In genomic region chr12:51047655-51048540, GRCh38 we compare ENCODE assay signal across 1 cellular context.
TF ChIP-seq lines count a peak whose summit lies in the region.

A gene with protein sequence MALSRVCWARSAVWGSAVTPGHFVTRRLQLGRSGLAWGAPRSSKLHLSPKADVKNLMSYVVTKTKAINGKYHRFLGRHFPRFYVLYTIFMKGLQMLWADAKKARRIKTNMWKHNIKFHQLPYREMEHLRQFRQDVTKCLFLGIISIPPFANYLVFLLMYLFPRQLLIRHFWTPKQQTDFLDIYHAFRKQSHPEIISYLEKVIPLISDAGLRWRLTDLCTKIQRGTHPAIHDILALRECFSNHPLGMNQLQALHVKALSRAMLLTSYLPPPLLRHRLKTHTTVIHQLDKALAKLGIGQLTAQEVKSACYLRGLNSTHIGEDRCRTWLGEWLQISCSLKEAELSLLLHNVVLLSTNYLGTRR (plus strand): TSS chr12:51048327. CDS start chr12:51048357, 30 bp downstream.

TF ChIP-seq in HepG2, 621 proteins besides CTCF, POLR2A, EP300 and RAD21 (continued from another document and continues in another):
- TF ChIP-seq, protein P1, sequence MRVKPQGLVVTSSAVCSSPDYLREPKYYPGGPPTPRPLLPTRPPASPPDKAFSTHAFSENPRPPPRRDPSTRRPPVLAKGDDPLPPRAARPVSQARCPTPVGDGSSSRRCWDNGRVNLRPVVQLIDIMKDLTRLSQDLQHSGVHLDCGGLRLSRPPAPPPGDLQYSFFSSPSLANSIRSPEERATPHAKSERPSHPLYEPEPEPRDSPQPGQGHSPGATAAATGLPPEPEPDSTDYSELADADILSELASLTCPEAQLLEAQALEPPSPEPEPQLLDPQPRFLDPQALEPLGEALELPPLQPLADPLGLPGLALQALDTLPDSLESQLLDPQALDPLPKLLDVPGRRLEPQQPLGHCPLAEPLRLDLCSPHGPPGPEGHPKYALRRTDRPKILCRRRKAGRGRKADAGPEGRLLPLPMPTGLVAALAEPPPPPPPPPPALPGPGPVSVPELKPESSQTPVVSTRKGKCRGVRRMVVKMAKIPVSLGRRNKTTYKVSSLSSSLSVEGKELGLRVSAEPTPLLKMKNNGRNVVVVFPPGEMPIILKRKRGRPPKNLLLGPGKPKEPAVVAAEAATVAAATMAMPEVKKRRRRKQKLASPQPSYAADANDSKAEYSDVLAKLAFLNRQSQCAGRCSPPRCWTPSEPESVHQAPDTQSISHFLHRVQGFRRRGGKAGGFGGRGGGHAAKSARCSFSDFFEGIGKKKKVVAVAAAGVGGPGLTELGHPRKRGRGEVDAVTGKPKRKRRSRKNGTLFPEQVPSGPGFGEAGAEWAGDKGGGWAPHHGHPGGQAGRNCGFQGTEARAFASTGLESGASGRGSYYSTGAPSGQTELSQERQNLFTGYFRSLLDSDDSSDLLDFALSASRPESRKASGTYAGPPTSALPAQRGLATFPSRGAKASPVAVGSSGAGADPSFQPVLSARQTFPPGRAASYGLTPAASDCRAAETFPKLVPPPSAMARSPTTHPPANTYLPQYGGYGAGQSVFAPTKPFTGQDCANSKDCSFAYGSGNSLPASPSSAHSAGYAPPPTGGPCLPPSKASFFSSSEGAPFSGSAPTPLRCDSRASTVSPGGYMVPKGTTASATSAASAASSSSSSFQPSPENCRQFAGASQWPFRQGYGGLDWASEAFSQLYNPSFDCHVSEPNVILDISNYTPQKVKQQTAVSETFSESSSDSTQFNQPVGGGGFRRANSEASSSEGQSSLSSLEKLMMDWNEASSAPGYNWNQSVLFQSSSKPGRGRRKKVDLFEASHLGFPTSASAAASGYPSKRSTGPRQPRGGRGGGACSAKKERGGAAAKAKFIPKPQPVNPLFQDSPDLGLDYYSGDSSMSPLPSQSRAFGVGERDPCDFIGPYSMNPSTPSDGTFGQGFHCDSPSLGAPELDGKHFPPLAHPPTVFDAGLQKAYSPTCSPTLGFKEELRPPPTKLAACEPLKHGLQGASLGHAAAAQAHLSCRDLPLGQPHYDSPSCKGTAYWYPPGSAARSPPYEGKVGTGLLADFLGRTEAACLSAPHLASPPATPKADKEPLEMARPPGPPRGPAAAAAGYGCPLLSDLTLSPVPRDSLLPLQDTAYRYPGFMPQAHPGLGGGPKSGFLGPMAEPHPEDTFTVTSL (CRISPR knock-in tag; IDR thresholded peaks at IDR 0.05; ENCODE audit: borderline replicate concordance): no peak; the same call in 1 of the 2 replicates
- no peak for TF ChIP-seq NR1H2 (CRISPR knock-in tag; IDR thresholded peaks at IDR 0.05; ENCODE audit: borderline replicate concordance, low read depth)
- no peak for TF ChIP-seq TRAFD1 (CRISPR knock-in tag; IDR thresholded peaks at IDR 0.05; ENCODE audit: borderline replicate concordance)
- TF ChIP-seq NR0B2 (CRISPR knock-in tag; IDR thresholded peaks at IDR 0.05): peak; percentile 66; the same call in 1 of the 2 replicates
- peak; percentile 51; the same call in 1 of the 2 replicates for TF ChIP-seq MXD4 (CRISPR knock-in tag; IDR thresholded peaks at IDR 0.05)
- no peak for TF ChIP-seq HOXA9 (CRISPR knock-in tag; IDR thresholded peaks at IDR 0.05; ENCODE audit: borderline replicate concordance)
- TF ChIP-seq ZNF616 (CRISPR knock-in tag; IDR thresholded peaks at IDR 0.05; ENCODE audit: low read depth): no peak
- TF ChIP-seq ZNF598 (CRISPR knock-in tag; IDR thresholded peaks at IDR 0.05; ENCODE audit: borderline replicate concordance): 0 out of 2 replicates have a peak, but pooled peaks have one; percentile 47
- TF ChIP-seq, protein P2, sequence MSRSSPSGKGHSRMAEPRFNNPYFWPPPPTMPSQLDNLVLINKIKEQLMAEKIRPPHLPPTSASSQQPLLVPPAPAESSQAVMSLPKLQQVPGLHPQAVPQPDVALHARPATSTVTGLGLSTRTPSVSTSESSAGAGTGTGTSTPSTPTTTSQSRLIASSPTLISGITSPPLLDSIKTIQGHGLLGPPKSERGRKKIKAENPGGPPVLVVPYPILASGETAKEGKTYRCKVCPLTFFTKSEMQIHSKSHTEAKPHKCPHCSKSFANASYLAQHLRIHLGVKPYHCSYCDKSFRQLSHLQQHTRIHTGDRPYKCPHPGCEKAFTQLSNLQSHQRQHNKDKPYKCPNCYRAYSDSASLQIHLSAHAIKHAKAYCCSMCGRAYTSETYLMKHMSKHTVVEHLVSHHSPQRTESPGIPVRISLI (CRISPR knock-in tag; IDR thresholded peaks at IDR 0.05; ENCODE audit: borderline replicate concordance): 0 out of 2 replicates have a peak, but pooled peaks have one; percentile 20
- TF ChIP-seq GLMP (CRISPR knock-in tag; IDR thresholded peaks at IDR 0.05; ENCODE audit: borderline replicate concordance): no peak
- peak; percentile 49; the same call in 1 of the 2 replicates for TF ChIP-seq MED1 (CRISPR knock-in tag; IDR thresholded peaks at IDR 0.05)
- TF ChIP-seq CC2D1A (CRISPR knock-in tag; IDR thresholded peaks at IDR 0.05): no peak
- peak; percentile 30; the same call in 1 of the 2 replicates for TF ChIP-seq FOXJ3 (CRISPR knock-in tag; IDR thresholded peaks at IDR 0.05; ENCODE audit: borderline replicate concordance)
- TF ChIP-seq ZNF878 (CRISPR knock-in tag; IDR thresholded peaks at IDR 0.05): no peak
- peak; percentile 56 for TF ChIP-seq MED8 (CRISPR knock-in tag; IDR thresholded peaks at IDR 0.05; ENCODE audit: insufficient replicate concordance)
- no peak for TF ChIP-seq FOXK1 (CRISPR knock-in tag; IDR thresholded peaks at IDR 0.05; ENCODE audit: borderline replicate concordance, low read depth)
- peak; percentile 51; the same call in 1 of the 2 replicates for TF ChIP-seq ZNF773 (CRISPR knock-in tag; IDR thresholded peaks at IDR 0.05; ENCODE audit: borderline replicate concordance)
- peak; percentile 74 for TF ChIP-seq ZNF781 (CRISPR knock-in tag; IDR thresholded peaks at IDR 0.05; ENCODE audit: borderline replicate concordance, not compliant biosample characterization)
- no peak for TF ChIP-seq KIAA2018 (CRISPR knock-in tag; IDR thresholded peaks at IDR 0.05; ENCODE audit: borderline replicate concordance)
- TF ChIP-seq KLF16 (CRISPR knock-in tag; IDR thresholded peaks at IDR 0.05): peak in 1 of 2 experiments; percentile 84; a peak in 2 of 4 replicates
- TF ChIP-seq GABPA (IDR thresholded peaks at IDR 0.05; ENCODE audit: low read depth, low read length): peak; percentile 51
- TF ChIP-seq GABPA (CRISPR knock-in tag; IDR thresholded peaks at IDR 0.05; ENCODE audit: low read depth): peak; percentile 88
- TF ChIP-seq, protein P3, sequence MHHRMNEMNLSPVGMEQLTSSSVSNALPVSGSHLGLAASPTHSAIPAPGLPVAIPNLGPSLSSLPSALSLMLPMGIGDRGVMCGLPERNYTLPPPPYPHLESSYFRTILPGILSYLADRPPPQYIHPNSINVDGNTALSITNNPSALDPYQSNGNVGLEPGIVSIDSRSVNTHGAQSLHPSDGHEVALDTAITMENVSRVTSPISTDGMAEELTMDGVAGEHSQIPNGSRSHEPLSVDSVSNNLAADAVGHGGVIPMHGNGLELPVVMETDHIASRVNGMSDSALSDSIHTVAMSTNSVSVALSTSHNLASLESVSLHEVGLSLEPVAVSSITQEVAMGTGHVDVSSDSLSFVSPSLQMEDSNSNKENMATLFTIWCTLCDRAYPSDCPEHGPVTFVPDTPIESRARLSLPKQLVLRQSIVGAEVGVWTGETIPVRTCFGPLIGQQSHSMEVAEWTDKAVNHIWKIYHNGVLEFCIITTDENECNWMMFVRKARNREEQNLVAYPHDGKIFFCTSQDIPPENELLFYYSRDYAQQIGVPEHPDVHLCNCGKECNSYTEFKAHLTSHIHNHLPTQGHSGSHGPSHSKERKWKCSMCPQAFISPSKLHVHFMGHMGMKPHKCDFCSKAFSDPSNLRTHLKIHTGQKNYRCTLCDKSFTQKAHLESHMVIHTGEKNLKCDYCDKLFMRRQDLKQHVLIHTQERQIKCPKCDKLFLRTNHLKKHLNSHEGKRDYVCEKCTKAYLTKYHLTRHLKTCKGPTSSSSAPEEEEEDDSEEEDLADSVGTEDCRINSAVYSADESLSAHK (CRISPR knock-in tag; IDR thresholded peaks at IDR 0.05; ENCODE audit: borderline replicate concordance): no peak
- peak; percentile 29; the same call in 1 of the 2 replicates for TF ChIP-seq TFAP4 (IDR thresholded peaks at IDR 0.05; ENCODE audit: borderline replicate concordance, low read depth)
- no peak for TF ChIP-seq HNRNPH1 (optimal IDR thresholded peaks at IDR 0.05; ENCODE audit: low read depth, low read length)
- peak; percentile 30 for TF ChIP-seq RARA (CRISPR knock-in tag; IDR thresholded peaks at IDR 0.05)
- TF ChIP-seq FOSL2 (CRISPR knock-in tag; IDR thresholded peaks at IDR 0.05): no peak; the same call in 1 of the 2 replicates
- no peak for TF ChIP-seq ZNF274 (CRISPR knock-in tag; IDR thresholded peaks at IDR 0.05)
